26 cellular contexts compared by ENCODE assay signal in the genomic region with DNA sequence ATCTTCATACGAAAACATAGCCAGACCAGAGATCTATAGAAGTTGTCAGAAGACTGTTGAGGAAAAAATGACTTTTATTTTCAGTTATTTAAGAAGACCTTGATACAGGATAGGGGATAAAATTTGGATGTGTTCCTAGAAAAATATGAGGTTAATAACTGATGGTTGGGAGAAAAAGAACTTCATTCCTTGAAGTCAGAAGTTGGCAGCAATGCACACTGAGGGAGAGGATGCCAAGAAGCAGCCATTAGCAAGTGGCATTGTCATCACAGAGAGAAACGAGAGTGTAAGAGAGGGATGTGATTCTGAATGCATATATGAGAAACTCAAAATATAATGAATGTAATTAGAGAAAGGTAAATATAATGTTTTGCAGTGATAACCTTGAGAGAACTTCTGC.
DNase-seq lines count a peak whose midpoint lies in the region; TF ChIP-seq lines count a peak whose summit lies in the region.
"Had no signal": no experiment of that assay in that cellular context is flagged by ENCODE, and none has a peak within 500 bp of the region (broad histone marks: within the 10 kb centered on the region; RNA-seq: fewer than 3 reads in every experiment).

No MANE protein-coding gene starts in this region.

- TF ChIP-seq CTCF in fibroblast of mammary gland (conservative IDR thresholded peaks at IDR 0.05; ENCODE audit: control insufficient read depth, insufficient read depth, low read depth, low read length) (no peak), BE2C (IDR thresholded peaks at IDR 0.05; ENCODE audit: low read depth, low read length) (no peak)

- H3K4me3 ChIP-seq in fibroblast of mammary gland (ENCODE audit: control insufficient read depth, low read depth, low read length): no peak overlapping the region
- H3K4me3 ChIP-seq in BE2C (ENCODE audit: low read depth, low read length): no peak overlapping the region
- H3K4me3 ChIP-seq: GM23338, K562, PC-9, SJSA1 had no signal

- no peaks in the 10 kb centered on the region; the same call in 1 of the 2 replicates for H3K4me1 ChIP-seq in BE2C
- H3K4me1 ChIP-seq: SJSA1 had no signal

- DNase-seq in NCI-H1105 treated with DMSO at 0.1 percent for 48 hours (lab: John Stamatoyannopoulos, UW): peak; percentile 39
- no peak for DNase-seq in NCI-H1105 (lab: John Stamatoyannopoulos, UW)
- DNase-seq in NCI-H446 treated with DMSO at 0.1 percent for 48 hours (lab: John Stamatoyannopoulos, UW): peak; percentile 84
- peak; percentile 2 for DNase-seq in fibroblast of mammary gland (ENCODE audit: low read depth)
- peak; percentile 21 for DNase-seq in myocyte (ENCODE audit: low read depth)
- DNase-seq in epidermal melanocyte (ENCODE audit: insufficient read length, low spot score): no peak
- no peak for DNase-seq in NCI-H2081 (lab: John Stamatoyannopoulos, UW)
- DNase-seq in BE2C: no peak
- DNase-seq: 8988T; ACHN; CD4-positive, CD25-positive, alpha-beta regulatory T cell; HCEC 1CT; Kasumi-1; MM.1S; NCI-H1436 treated with DMSO at 0.1 percent for 48 hours; NCI-H187 treated with DMSO at 0.1 percent for 48 hours; NCI-H2227 treated with DMSO at 0.1 percent for 48 hours; NCI-H510A treated with DMSO at 0.1 percent for 48 hours; NCI-H748 treated with DMSO at 0.1 percent for 48 hours; NK-92 treated with Interleukin-12 subunit alpha and Interleukin-12 subunit beta, amount 100 ng/mL, for 24 hours; PC-9; Right ventricle myocardium superior; T-cell had no signal

- no peaks in the 10 kb centered on the region for H3K27me3 ChIP-seq in BE2C
- H3K27me3 ChIP-seq: SJSA1 had no signal

- no peaks in the 10 kb centered on the region for H3K9me3 ChIP-seq in BE2C
- H3K9me3 ChIP-seq: SJSA1 had no signal

- H3K36me3 ChIP-seq in BE2C: no peaks in the 10 kb centered on the region
- H3K36me3 ChIP-seq: SJSA1 had no signal

Comparison
In these comparisons a context has a peak if more than half of its experiments do, and no peak if none do; other contexts are left out.
1. DNase-seq: peak in NCI-H1105 treated with DMSO at 0.1 percent for 48 hours (single experiment), NCI-H446 treated with DMSO at 0.1 percent for 48 hours (single experiment), fibroblast of mammary gland (single experiment) and myocyte (single experiment); none in NCI-H1105 (single experiment), epidermal melanocyte (single experiment), NCI-H2081 (0 of 2) and BE2C (single experiment).